Comparison of ENCODE assay signal across 1 cellular context in the genomic region with DNA sequence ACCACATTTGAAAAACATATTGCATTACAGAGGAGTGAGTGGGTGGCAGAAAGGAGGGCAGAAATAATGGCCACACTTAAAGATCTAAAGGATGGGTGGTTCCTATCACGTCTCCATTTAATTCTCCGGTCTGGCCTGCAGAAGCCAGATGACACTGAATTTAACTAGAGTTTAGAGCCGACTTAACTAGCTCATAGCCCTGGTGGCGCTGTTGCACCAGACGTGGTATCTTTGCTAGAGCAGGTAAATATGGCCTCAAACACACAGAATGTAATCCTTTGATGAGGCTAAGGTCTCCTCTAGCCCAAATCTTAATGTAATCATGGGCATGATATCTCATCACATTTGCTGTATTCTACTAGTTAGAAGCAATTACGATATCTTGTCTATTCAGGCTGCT.
TF ChIP-seq lines count a peak whose summit lies in the region.

No MANE protein-coding gene starts in this region.

TF ChIP-seq in HepG2, 621 proteins besides CTCF, POLR2A, EP300 and RAD21 (continued from another document and continues in another):
- TF ChIP-seq, protein P1, sequence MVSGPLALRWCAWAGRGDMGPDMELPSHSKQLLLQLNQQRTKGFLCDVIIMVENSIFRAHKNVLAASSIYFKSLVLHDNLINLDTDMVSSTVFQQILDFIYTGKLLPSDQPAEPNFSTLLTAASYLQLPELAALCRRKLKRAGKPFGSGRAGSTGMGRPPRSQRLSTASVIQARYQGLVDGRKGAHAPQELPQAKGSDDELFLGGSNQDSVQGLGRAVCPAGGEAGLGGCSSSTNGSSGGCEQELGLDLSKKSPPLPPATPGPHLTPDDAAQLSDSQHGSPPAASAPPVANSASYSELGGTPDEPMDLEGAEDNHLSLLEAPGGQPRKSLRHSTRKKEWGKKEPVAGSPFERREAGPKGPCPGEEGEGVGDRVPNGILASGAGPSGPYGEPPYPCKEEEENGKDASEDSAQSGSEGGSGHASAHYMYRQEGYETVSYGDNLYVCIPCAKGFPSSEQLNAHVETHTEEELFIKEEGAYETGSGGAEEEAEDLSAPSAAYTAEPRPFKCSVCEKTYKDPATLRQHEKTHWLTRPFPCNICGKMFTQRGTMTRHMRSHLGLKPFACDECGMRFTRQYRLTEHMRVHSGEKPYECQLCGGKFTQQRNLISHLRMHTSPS (CRISPR knock-in tag; IDR thresholded peaks at IDR 0.05; ENCODE audit: low read depth), result no peak
- TF ChIP-seq ZFX (CRISPR knock-in tag; IDR thresholded peaks at IDR 0.05; ENCODE audit: low read depth) (no peak), MED1 (CRISPR knock-in tag; IDR thresholded peaks at IDR 0.05) (no peak), ZNF761 (CRISPR knock-in tag; conservative IDR thresholded peaks at IDR 0.05) (no peak), HNF4G (IDR thresholded peaks at IDR 0.05; ENCODE audit: borderline replicate concordance, low read depth, low read length) (no peak), HNF4G (CRISPR knock-in tag; IDR thresholded peaks at IDR 0.05; ENCODE audit: borderline replicate concordance, low read depth) (no peak), SMC3 (IDR thresholded peaks at IDR 0.05; ENCODE audit: low read length) (peak; percentile 79), FOXK1 (CRISPR knock-in tag; IDR thresholded peaks at IDR 0.05; ENCODE audit: borderline replicate concordance, low read depth) (peak; percentile 25; the same call in 1 of the 2 replicates), CAMTA2 (CRISPR knock-in tag; IDR thresholded peaks at IDR 0.05; ENCODE audit: borderline replicate concordance) (no peak), ZNF207 (IDR thresholded peaks at IDR 0.05; ENCODE audit: borderline replicate concordance) (no peak), ZNF383 (CRISPR knock-in tag; IDR thresholded peaks at IDR 0.05; ENCODE audit: borderline replicate concordance) (no peak), ZFP90 (CRISPR knock-in tag; IDR thresholded peaks at IDR 0.05; ENCODE audit: borderline replicate concordance) (no peak), WIZ (CRISPR knock-in tag; IDR thresholded peaks at IDR 0.05) (no peak), ZNF24 (IDR thresholded peaks at IDR 0.05) (no peak), XRCC5 (optimal IDR thresholded peaks at IDR 0.05; ENCODE audit: low read length) (peak; percentile 45), ZNF816 (CRISPR knock-in tag; IDR thresholded peaks at IDR 0.05; ENCODE audit: borderline replicate concordance) (no peak), FOXA1 (IDR thresholded peaks at IDR 0.05) (no peak), FOXA1 (CRISPR knock-in tag; IDR thresholded peaks at IDR 0.05) (peak; percentile 67), ZNF749 (CRISPR knock-in tag; IDR thresholded peaks at IDR 0.05; ENCODE audit: borderline replicate concordance) (no peak), ZNF282 (IDR thresholded peaks at IDR 0.05; ENCODE audit: partially characterized antibody) (no peak), ZNF569 (CRISPR knock-in tag; IDR thresholded peaks at IDR 0.05; ENCODE audit: borderline replicate concordance) (no peak), NFYB (CRISPR knock-in tag; IDR thresholded peaks at IDR 0.05) (no peak), STAG1 (CRISPR knock-in tag; IDR thresholded peaks at IDR 0.05) (peak; percentile 93), ZNF678 (CRISPR knock-in tag; IDR thresholded peaks at IDR 0.05) (no peak), ZNF883 (CRISPR knock-in tag; IDR thresholded peaks at IDR 0.05; ENCODE audit: not compliant biosample characterization) (no peak), TBX3 (IDR thresholded peaks at IDR 0.05; ENCODE audit: borderline replicate concordance) (no peak), RBM22 (optimal IDR thresholded peaks at IDR 0.05; ENCODE audit: low read length) (no peak), GABPA (IDR thresholded peaks at IDR 0.05; ENCODE audit: low read depth, low read length) (no peak), GABPA (CRISPR knock-in tag; IDR thresholded peaks at IDR 0.05; ENCODE audit: low read depth) (no peak)
- TF ChIP-seq, protein P2, sequence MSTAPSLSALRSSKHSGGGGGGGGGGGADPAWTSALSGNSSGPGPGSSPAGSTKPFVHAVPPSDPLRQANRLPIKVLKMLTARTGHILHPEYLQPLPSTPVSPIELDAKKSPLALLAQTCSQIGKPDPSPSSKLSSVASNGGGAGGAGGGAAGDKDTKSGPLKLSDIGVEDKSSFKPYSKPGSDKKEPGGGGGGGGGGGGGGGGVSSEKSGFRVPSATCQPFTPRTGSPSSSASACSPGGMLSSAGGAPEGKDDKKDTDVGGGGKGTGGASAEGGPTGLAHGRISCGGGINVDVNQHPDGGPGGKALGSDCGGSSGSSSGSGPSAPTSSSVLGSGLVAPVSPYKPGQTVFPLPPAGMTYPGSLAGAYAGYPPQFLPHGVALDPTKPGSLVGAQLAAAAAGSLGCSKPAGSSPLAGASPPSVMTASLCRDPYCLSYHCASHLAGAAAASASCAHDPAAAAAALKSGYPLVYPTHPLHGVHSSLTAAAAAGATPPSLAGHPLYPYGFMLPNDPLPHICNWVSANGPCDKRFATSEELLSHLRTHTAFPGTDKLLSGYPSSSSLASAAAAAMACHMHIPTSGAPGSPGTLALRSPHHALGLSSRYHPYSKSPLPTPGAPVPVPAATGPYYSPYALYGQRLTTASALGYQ (CRISPR knock-in tag; IDR thresholded peaks at IDR 0.05), result no peak
- TF ChIP-seq, protein P3, sequence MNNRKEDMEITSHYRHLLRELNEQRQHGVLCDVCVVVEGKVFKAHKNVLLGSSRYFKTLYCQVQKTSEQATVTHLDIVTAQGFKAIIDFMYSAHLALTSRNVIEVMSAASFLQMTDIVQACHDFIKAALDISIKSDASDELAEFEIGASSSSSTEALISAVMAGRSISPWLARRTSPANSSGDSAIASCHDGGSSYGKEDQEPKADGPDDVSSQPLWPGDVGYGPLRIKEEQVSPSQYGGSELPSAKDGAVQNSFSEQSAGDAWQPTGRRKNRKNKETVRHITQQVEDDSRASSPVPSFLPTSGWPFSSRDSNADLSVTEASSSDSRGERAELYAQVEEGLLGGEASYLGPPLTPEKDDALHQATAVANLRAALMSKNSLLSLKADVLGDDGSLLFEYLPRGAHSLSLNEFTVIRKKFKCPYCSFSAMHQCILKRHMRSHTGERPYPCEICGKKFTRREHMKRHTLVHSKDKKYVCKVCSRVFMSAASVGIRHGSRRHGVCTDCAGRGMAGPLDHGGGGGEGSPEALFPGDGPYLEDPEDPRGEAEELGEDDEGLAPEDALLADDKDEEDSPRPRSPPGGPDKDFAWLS (CRISPR knock-in tag; IDR thresholded peaks at IDR 0.05; ENCODE audit: borderline replicate concordance), result no peak
- TF ChIP-seq, protein P4, sequence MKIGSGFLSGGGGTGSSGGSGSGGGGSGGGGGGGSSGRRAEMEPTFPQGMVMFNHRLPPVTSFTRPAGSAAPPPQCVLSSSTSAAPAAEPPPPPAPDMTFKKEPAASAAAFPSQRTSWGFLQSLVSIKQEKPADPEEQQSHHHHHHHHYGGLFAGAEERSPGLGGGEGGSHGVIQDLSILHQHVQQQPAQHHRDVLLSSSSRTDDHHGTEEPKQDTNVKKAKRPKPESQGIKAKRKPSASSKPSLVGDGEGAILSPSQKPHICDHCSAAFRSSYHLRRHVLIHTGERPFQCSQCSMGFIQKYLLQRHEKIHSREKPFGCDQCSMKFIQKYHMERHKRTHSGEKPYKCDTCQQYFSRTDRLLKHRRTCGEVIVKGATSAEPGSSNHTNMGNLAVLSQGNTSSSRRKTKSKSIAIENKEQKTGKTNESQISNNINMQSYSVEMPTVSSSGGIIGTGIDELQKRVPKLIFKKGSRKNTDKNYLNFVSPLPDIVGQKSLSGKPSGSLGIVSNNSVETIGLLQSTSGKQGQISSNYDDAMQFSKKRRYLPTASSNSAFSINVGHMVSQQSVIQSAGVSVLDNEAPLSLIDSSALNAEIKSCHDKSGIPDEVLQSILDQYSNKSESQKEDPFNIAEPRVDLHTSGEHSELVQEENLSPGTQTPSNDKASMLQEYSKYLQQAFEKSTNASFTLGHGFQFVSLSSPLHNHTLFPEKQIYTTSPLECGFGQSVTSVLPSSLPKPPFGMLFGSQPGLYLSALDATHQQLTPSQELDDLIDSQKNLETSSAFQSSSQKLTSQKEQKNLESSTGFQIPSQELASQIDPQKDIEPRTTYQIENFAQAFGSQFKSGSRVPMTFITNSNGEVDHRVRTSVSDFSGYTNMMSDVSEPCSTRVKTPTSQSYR (CRISPR knock-in tag; IDR thresholded peaks at IDR 0.05; ENCODE audit: borderline replicate concordance), result no peak
- TF ChIP-seq, protein P5, sequence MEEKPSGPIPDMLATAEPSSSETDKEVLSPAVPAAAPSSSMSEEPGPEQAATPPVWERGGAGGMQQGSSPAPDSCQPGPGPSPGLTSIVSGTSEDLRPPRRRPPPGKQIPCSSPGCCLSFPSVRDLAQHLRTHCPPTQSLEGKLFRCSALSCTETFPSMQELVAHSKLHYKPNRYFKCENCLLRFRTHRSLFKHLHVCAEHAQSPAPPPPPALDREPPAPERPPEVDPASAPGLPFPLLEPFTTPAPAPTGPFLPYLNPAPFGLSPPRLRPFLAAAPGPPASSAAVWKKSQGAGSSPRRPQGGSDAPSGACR (CRISPR knock-in tag; IDR thresholded peaks at IDR 0.05), result no peak
- TF ChIP-seq, protein P6, sequence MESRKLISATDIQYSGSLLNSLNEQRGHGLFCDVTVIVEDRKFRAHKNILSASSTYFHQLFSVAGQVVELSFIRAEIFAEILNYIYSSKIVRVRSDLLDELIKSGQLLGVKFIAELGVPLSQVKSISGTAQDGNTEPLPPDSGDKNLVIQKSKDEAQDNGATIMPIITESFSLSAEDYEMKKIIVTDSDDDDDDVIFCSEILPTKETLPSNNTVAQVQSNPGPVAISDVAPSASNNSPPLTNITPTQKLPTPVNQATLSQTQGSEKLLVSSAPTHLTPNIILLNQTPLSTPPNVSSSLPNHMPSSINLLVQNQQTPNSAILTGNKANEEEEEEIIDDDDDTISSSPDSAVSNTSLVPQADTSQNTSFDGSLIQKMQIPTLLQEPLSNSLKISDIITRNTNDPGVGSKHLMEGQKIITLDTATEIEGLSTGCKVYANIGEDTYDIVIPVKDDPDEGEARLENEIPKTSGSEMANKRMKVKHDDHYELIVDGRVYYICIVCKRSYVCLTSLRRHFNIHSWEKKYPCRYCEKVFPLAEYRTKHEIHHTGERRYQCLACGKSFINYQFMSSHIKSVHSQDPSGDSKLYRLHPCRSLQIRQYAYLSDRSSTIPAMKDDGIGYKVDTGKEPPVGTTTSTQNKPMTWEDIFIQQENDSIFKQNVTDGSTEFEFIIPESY (CRISPR knock-in tag; IDR thresholded peaks at IDR 0.05), result no peak
- TF ChIP-seq, protein P7, sequence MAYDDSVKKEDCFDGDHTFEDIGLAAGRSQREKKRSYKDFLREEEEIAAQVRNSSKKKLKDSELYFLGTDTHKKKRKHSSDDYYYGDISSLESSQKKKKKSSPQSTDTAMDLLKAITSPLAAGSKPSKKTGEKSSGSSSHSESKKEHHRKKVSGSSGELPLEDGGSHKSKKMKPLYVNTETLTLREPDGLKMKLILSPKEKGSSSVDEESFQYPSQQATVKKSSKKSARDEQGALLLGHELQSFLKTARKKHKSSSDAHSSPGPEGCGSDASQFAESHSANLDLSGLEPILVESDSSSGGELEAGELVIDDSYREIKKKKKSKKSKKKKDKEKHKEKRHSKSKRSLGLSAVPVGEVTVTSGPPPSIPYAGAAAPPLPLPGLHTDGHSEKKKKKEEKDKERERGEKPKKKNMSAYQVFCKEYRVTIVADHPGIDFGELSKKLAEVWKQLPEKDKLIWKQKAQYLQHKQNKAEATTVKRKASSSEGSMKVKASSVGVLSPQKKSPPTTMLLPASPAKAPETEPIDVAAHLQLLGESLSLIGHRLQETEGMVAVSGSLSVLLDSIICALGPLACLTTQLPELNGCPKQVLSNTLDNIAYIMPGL (CRISPR knock-in tag; IDR thresholded peaks at IDR 0.05; ENCODE audit: borderline replicate concordance in 1 of 2, low read depth in 1 of 2), result no peak
- TF ChIP-seq, protein P8, sequence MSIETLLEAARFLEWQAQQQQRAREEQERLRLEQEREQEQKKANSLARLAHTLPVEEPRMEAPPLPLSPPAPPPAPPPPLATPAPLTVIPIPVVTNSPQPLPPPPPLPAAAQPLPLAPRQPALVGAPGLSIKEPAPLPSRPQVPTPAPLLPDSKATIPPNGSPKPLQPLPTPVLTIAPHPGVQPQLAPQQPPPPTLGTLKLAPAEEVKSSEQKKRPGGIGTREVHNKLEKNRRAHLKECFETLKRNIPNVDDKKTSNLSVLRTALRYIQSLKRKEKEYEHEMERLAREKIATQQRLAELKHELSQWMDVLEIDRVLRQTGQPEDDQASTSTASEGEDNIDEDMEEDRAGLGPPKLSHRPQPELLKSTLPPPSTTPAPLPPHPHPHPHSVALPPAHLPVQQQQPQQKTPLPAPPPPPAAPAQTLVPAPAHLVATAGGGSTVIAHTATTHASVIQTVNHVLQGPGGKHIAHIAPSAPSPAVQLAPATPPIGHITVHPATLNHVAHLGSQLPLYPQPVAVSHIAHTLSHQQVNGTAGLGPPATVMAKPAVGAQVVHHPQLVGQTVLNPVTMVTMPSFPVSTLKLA (IDR thresholded peaks at IDR 0.05), result no peak
- TF ChIP-seq, protein P9, sequence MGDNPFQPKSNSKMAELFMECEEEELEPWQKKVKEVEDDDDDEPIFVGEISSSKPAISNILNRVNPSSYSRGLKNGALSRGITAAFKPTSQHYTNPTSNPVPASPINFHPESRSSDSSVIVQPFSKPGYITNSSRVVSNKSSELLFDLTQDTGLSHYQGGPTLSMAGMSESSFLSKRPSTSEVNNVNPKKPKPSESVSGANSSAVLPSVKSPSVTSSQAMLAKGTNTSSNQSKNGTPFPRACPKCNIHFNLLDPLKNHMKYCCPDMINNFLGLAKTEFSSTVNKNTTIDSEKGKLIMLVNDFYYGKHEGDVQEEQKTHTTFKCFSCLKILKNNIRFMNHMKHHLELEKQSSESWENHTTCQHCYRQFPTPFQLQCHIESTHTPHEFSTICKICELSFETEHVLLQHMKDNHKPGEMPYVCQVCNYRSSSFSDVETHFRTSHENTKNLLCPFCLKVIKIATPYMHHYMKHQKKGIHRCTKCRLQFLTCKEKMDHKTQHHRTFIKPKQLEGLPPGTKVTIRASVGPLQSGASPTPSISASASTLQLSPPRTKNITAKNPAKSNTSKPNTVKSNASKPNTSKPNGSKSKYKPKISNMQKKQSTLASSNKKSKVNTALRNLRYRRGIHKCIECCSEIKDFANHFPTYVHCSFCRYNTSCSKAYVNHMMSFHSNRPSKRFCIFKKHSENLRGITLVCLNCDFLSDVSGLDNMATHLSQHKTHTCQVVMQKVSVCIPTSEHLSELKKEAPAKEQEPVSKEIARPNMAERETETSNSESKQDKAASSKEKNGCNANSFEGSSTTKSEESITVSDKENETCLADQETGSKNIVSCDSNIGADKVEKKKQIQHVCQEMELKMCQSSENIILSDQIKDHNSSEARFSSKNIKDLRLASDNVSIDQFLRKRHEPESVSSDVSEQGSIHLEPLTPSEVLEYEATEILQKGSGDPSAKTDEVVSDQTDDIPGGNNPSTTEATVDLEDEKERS (CRISPR knock-in tag; IDR thresholded peaks at IDR 0.05), result no peak
- TF ChIP-seq, protein P10, sequence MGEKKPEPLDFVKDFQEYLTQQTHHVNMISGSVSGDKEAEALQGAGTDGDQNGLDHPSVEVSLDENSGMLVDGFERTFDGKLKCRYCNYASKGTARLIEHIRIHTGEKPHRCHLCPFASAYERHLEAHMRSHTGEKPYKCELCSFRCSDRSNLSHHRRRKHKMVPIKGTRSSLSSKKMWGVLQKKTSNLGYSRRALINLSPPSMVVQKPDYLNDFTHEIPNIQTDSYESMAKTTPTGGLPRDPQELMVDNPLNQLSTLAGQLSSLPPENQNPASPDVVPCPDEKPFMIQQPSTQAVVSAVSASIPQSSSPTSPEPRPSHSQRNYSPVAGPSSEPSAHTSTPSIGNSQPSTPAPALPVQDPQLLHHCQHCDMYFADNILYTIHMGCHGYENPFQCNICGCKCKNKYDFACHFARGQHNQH (CRISPR knock-in tag; IDR thresholded peaks at IDR 0.05), result no peak
